In the genomic region with DNA sequence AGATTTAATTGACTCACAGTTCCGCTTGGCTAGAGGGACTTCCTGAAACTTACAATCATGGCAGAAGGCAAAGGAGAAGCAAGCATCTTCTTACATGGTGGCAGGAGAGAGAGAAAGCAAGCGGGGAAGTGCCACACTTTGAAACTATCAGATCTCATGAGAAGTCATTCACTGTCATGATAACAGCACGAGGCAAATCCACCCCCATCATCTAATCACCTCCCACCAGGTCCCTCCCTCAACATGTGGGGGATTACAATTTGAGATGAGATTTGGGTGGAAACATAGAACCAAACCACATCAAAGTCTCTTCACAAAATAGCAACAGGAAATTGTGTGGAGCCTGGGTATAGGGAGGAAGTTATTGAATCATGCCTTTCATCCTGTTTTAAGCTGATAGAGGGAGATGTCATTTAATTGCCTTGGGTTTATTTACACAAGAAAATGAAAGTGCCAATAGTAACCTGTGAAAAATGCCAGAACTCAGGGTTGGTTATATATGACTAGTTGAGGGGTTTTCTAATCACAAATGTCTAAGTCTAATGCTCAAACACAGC, we compare ENCODE assay signal across 9 cellular contexts.
DNase-seq lines count a peak whose midpoint lies in the region; ATAC-seq and TF ChIP-seq lines count a peak whose summit lies in the region.
"Had no signal": no experiment of that assay in that cellular context is flagged by ENCODE, and none has a peak within 500 bp of the region (broad histone marks: within the 10 kb centered on the region; RNA-seq: fewer than 3 reads in every experiment).

No MANE protein-coding gene starts in this region.

- TF ChIP-seq POLR2A in body of pancreas (IDR thresholded peaks at IDR 0.05) (no peak), heart left ventricle (IDR thresholded peaks at IDR 0.05) (no peak)

- H3K9ac ChIP-seq in BLaER1 treated with 17β-estradiol and CSF1 and Interleukin-3, amounts not matched to agents 10 nM and 100 nM = peak overlapping the region in 3 of 11 experiments; percentile 30 to 48 (median 43); a peak in 4 of 22 replicates

- H3K4me3 Mint-ChIP-seq in natural killer cell = peak overlapping the region; percentile 57

- peaks cover 18 to 26% (median 24%) of the 10 kb centered on the region in 10 experiments for H3K4me1 ChIP-seq in BLaER1 treated with 17β-estradiol and CSF1 and Interleukin-3, amounts not matched to agents 10 nM and 100 nM
- no peaks in the 10 kb centered on the region for H3K4me1 ChIP-seq in body of pancreas
- peaks cover 0 to 12% (median 0%) of the 10 kb centered on the region in 12 donors for H3K4me1 ChIP-seq in heart left ventricle

- H3K9me3 Mint-ChIP-seq in natural killer cell = peaks cover 0 to 3% of the 10 kb centered on the region in 2 donors

- intact Hi-C loops in natural killer cell (cut with micrococcal nuclease) = no loop called here
- intact Hi-C loops in body of pancreas (cut with DNase I) = no loop called here
- intact Hi-C loops in heart left ventricle (cut with DNase I) = no loop called here

- H3K4me3 ChIP-seq in BLaER1 treated with 17β-estradiol and CSF1 and Interleukin-3, amounts not matched to agents 10 nM and 100 nM = peak overlapping the region in 3 of 10 experiments; percentile 32 to 38 (median 33); a peak in 3 of 20 replicates
- H3K4me3 ChIP-seq in body of pancreas = no peak overlapping the region
- H3K4me3 ChIP-seq in heart left ventricle = no peak overlapping the region
- H3K4me3 ChIP-seq: smooth muscle cell had no signal

- DNase-seq in T follicular helper cell (ENCODE audit: low read depth) (peak; percentile 44), natural killer cell (no peak), NCI-H510A treated with DMSO at 0.1 percent for 48 hours (lab: John Stamatoyannopoulos, UW) (no peak), body of pancreas (no peak), heart left ventricle (no peak)
- peak; percentile 61 for DNase-seq in activated naive CD4-positive, alpha-beta T cell treated with Interleukin-2 at 50 U/mL for 16 hours

- 46 to 49% methylated on average over 3 of the region's 3 CpGs for WGBS in body of pancreas, 2 donors
- WGBS in heart left ventricle, 4 donors = 34 to 41% (median 38%) methylated on average over 3 of the region's 3 CpGs

- H3K27me3 ChIP-seq in BLaER1 treated with 17β-estradiol and CSF1 and Interleukin-3, amounts not matched to agents 10 nM and 100 nM = peaks cover 0 to 10% (median 0%) of the 10 kb centered on the region in 11 experiments; a peak in 1 of 22 replicates
- H3K27me3 ChIP-seq in body of pancreas = no peaks in the 10 kb centered on the region
- no peaks in the 10 kb centered on the region for H3K27me3 ChIP-seq in heart left ventricle

- H3K36me3 ChIP-seq in BLaER1 treated with 17β-estradiol and CSF1 and Interleukin-3, amounts not matched to agents 10 nM and 100 nM = no peaks in the 10 kb centered on the region
- H3K36me3 ChIP-seq in body of pancreas (replicated peaks in 1 of 2; ENCODE audit: insufficient read depth in 1 of 2, low read depth in 2 of 2) (no peaks in the 10 kb centered on the region), heart left ventricle (no peaks in the 10 kb centered on the region)

- no peaks in the 10 kb centered on the region for H3K27me3 Mint-ChIP-seq in natural killer cell (ENCODE audit: low read depth in 2 of 2)

- H3K36me3 Mint-ChIP-seq in natural killer cell = no peaks in the 10 kb centered on the region

- ATAC-seq in natural killer cell = peak; percentile 7 to 78 (median 55)
- no peak for ATAC-seq in HG02588 (IDR thresholded peaks at IDR 0.05; ENCODE audit: unreplicated experiment)
- ATAC-seq in body of pancreas = no peak
- no peak for ATAC-seq in heart left ventricle

- H3K4me2 ChIP-seq in BLaER1 treated with 17β-estradiol and CSF1 and Interleukin-3, amounts not matched to agents 10 nM and 100 nM = peak overlapping the region; percentile 66 to 85 (median 73)
- H3K4me2 ChIP-seq: smooth muscle cell had no signal

- peak overlapping the region in 10 of 11 experiments; percentile 5 to 75 (median 38); a peak in 16 of 22 replicates for H3K27ac ChIP-seq in BLaER1 treated with 17β-estradiol and CSF1 and Interleukin-3, amounts not matched to agents 10 nM and 100 nM
- H3K27ac ChIP-seq in body of pancreas = no peak overlapping the region
- no peak overlapping the region for H3K27ac ChIP-seq in heart left ventricle

- no peak for TF ChIP-seq CTCF in natural killer cell (IDR thresholded peaks at IDR 0.05)
- no peak for TF ChIP-seq CTCF in body of pancreas (IDR thresholded peaks at IDR 0.05)
- no peak for TF ChIP-seq CTCF in heart left ventricle (IDR thresholded peaks at IDR 0.05)

- no peaks in the 10 kb centered on the region for H4K20me1 ChIP-seq in BLaER1 treated with 17β-estradiol and CSF1 and Interleukin-3, amounts not matched to agents 10 nM and 100 nM

- 0 out of 22 replicates have a peak, but pooled peaks cover 0 to 6% (median 0%) of the 10 kb centered on the region in 11 experiments for H3K9me3 ChIP-seq in BLaER1 treated with 17β-estradiol and CSF1 and Interleukin-3, amounts not matched to agents 10 nM and 100 nM (replicated peaks in 1 of 11)
- H3K9me3 ChIP-seq in body of pancreas = no peaks in the 10 kb centered on the region
- H3K9me3 ChIP-seq in heart left ventricle = no peaks in the 10 kb centered on the region

- peak overlapping the region; percentile 39 to 73 for H3K27ac Mint-ChIP-seq in natural killer cell

- peaks cover 8 to 12% of the 10 kb centered on the region in 2 donors for H3K4me1 Mint-ChIP-seq in natural killer cell

Comparison
In these comparisons a context has a peak if more than half of its experiments do, and no peak if none do; other contexts are left out.
1. H3K27ac ChIP-seq: peak in BLaER1 treated with 17β-estradiol and CSF1 and Interleukin-3, amounts not matched to agents 10 nM and 100 nM (10 of 11); none in body of pancreas (0 of 4) and heart left ventricle (0 of 12).
2. DNase-seq: peak in T follicular helper cell (single experiment) and activated naive CD4-positive, alpha-beta T cell treated with Interleukin-2 at 50 U/mL for 16 hours (single experiment); none in natural killer cell (single experiment), NCI-H510A treated with DMSO at 0.1 percent for 48 hours (single experiment), body of pancreas (0 of 4) and heart left ventricle (0 of 5).
3. ATAC-seq: peak in natural killer cell (3 of 3); none in HG02588 (single experiment), body of pancreas (single experiment) and heart left ventricle (0 of 4).